9 cellular contexts compared by ENCODE assay signal in the genomic region with DNA sequence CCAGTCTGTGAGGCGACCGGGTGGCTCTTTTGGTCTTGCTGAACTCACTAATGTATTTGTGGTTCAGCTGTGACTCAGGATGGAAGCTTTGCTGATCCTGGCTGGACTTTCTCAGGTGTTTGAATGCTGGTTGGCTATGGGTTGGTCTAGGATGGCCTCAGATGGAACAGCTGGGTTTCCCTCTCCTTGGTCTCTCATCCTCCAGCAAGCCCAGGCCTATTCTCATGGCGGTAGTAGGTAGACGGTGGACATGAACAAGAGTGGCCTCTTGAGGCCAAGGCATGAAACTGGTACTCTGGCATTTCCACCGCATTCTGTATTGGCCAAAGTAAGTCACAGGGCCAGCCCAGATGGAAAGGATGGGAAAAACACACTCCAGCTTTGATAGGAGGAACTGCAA. TPM values are rescaled to one million over a fixed set of nuclear protein-coding genes. Genes with fewer than 3 reads are reported as not detected.
A peak's percentile ranks its signal among the peaks of the same experiment; 100 is the strongest.
DNase-seq lines count a peak whose midpoint lies in the region; ATAC-seq, FAIRE-seq and TF ChIP-seq lines count a peak whose summit lies in the region.
"Had no signal": no experiment of that assay in that cellular context is flagged by ENCODE, and none has a peak within 500 bp of the region (broad histone marks: within the 10 kb centered on the region; RNA-seq: fewer than 3 reads in every experiment).

No MANE protein-coding gene starts in this region.

- no peak for ATAC-seq in natural killer cell treated with Interleukin-12 subunit alpha and Interleukin-12 subunit beta and Interleukin-15 and Interleukin-18, amount 100 ng/mL, for 72 hours
- no peak for ATAC-seq in GM21515 (IDR thresholded peaks at IDR 0.05; ENCODE audit: unreplicated experiment)

- no peak overlapping the region for H3K4me3 ChIP-seq in brain microvascular endothelial cell (ENCODE audit: low read depth, low read length)
- H3K4me3 ChIP-seq: SK-N-MC had no signal

- peak; percentile 69 for TF ChIP-seq CTCF in brain microvascular endothelial cell (IDR thresholded peaks at IDR 0.05; ENCODE audit: low read depth, low read length, missing control alignments)

- no peak overlapping the region for H3K27ac ChIP-seq in brain microvascular endothelial cell
- H3K27ac ChIP-seq: SK-N-MC had no signal

- H3K4me3 Mint-ChIP-seq in natural killer cell treated with Interleukin-12 subunit alpha and Interleukin-12 subunit beta and Interleukin-15 and Interleukin-18, amount 100 ng/mL, for 72 hours = no peak overlapping the region

- no peak overlapping the region for H3K27ac Mint-ChIP-seq in natural killer cell treated with Interleukin-12 subunit alpha and Interleukin-12 subunit beta and Interleukin-15 and Interleukin-18, amount 100 ng/mL, for 72 hours

- no peaks in the 10 kb centered on the region for H3K27me3 Mint-ChIP-seq in natural killer cell treated with Interleukin-12 subunit alpha and Interleukin-12 subunit beta and Interleukin-15 and Interleukin-18, amount 100 ng/mL, for 72 hours

- FAIRE-seq in G401.6 (lab: Jason Lieb, UNC) = peak; percentile 13

- in situ Hi-C loops in brain microvascular endothelial cell (cut with HindIII; ENCODE audit: low pct_ligation_motif_present, low sequenced_read_pairs) = no loop called here

- peaks cover 4% of the 10 kb centered on the region for H3K36me3 Mint-ChIP-seq in natural killer cell treated with Interleukin-12 subunit alpha and Interleukin-12 subunit beta and Interleukin-15 and Interleukin-18, amount 100 ng/mL, for 72 hours

- no peaks in the 10 kb centered on the region for H3K36me3 ChIP-seq in brain microvascular endothelial cell (replicated peaks)

- no peaks in the 10 kb centered on the region for H3K9me3 Mint-ChIP-seq in natural killer cell treated with Interleukin-12 subunit alpha and Interleukin-12 subunit beta and Interleukin-15 and Interleukin-18, amount 100 ng/mL, for 72 hours

- no peaks in the 10 kb centered on the region for H3K4me1 Mint-ChIP-seq in natural killer cell treated with Interleukin-12 subunit alpha and Interleukin-12 subunit beta and Interleukin-15 and Interleukin-18, amount 100 ng/mL, for 72 hours (ENCODE audit: low read depth in 2 of 2)

- DNase-seq in NCI-H2227 treated with DMSO at 0.1 percent for 48 hours (lab: John Stamatoyannopoulos, UW) = peak; percentile 14
- peak; percentile 56 for DNase-seq in brain microvascular endothelial cell
- peak; percentile 19 for DNase-seq in kidney glomerular epithelial cell (lab: John Stamatoyannopoulos, UW)
- no peak for DNase-seq in natural killer cell treated with Interleukin-12 subunit alpha and Interleukin-12 subunit beta and Interleukin-15 and Interleukin-18, amount 100 ng/mL, for 72 hours (ENCODE audit: low spot score)
- DNase-seq in COLO668 (lab: John Stamatoyannopoulos, UW; ENCODE audit: unreplicated experiment) = no peak
- no peak for DNase-seq in NAMALWA (ENCODE audit: low spot score)

- H3K27me3 ChIP-seq in brain microvascular endothelial cell (replicated peaks) = no peaks in the 10 kb centered on the region

RNA-seq across cellular contexts. Expression of a gene that starts 11.8 kb away (rescaled TPM):
- 10 to 100 TPM in 1 of 2 donors, 1 to 10 TPM in 1; 9.0 to 12.3 TPM for total RNA-seq in natural killer cell treated with Interleukin-12 subunit alpha and Interleukin-12 subunit beta and Interleukin-15 and Interleukin-18, amount 100 ng/mL, for 72 hours

RNA-seq across cellular contexts. Expression of a gene that starts 43.2 kb away (rescaled TPM):
- 1 to 10 TPM; 3.5 to 5.8 TPM for total RNA-seq in natural killer cell treated with Interleukin-12 subunit alpha and Interleukin-12 subunit beta and Interleukin-15 and Interleukin-18, amount 100 ng/mL, for 72 hours

Comparison
In these comparisons a context has a peak if more than half of its experiments do, and no peak if none do; other contexts are left out.
1. DNase-seq: peak in NCI-H2227 treated with DMSO at 0.1 percent for 48 hours (single experiment), brain microvascular endothelial cell (single experiment) and kidney glomerular epithelial cell (single experiment); none in natural killer cell treated with Interleukin-12 subunit alpha and Interleukin-12 subunit beta and Interleukin-15 and Interleukin-18, amount 100 ng/mL, for 72 hours (single experiment), COLO668 (single experiment) and NAMALWA (single experiment).